In the genomic region with DNA sequence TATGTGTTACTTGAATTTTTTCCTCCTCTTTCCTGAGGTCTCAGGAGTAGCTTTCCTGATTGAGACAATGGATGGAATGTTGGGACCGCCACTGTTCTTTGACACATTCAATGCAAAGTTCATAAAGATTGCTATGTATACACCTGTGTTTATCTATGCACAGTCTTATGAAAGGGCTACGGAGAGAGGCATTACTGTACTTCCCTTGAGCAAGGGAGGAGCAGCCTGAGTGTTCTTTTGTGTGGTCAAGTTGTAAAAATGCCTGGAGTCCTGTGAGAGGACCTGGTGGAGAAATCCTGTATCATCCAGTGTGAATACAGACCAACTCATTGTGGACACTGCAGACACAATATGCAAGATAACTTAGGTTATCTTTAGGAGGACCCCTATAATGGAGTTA, we compare ENCODE assay signal across 9 cellular contexts. TPM values are rescaled to one million over a fixed set of nuclear protein-coding genes. Genes with fewer than 3 reads are reported as not detected.
A peak's percentile ranks its signal among the peaks of the same experiment; 100 is the strongest.
DNase-seq lines count a peak whose midpoint lies in the region; ATAC-seq, FAIRE-seq and TF ChIP-seq lines count a peak whose summit lies in the region.
"Had no signal": no experiment of that assay in that cellular context is flagged by ENCODE, and none has a peak within 500 bp of the region (broad histone marks: within the 10 kb centered on the region; RNA-seq: fewer than 3 reads in every experiment).

No MANE protein-coding gene starts in this region.

- ATAC-seq in right cardiac atrium (no peak), Right ventricle myocardium inferior (no peak), GM12878 (no peak), right lobe of liver (no peak), HG03565 (IDR thresholded peaks at IDR 0.05; ENCODE audit: unreplicated experiment) (no peak), HG02973 (IDR thresholded peaks at IDR 0.05; ENCODE audit: unreplicated experiment) (no peak)

- POLR2A ChIA-PET in GM12878 (lab: Charles Lee): no interaction called here

- H3K9me3 ChIP-seq in right cardiac atrium (ENCODE audit: control insufficient read depth, low read length) (no peaks in the 10 kb centered on the region), GM12878 (replicated peaks; ENCODE audit: control insufficient read depth, insufficient read depth, low read length) (no peaks in the 10 kb centered on the region), right lobe of liver (no peaks in the 10 kb centered on the region), vagina (no peaks in the 10 kb centered on the region)

- no peak overlapping the region for H3K27ac ChIP-seq in right cardiac atrium (ENCODE audit: low read length)
- H3K27ac ChIP-seq in GM12878 (ENCODE audit: control insufficient read depth, insufficient read depth): no peak overlapping the region
- no peak overlapping the region for H3K27ac ChIP-seq in right lobe of liver
- H3K27ac ChIP-seq in vagina: peak overlapping the region; percentile 94

- intact Hi-C loops in right cardiac atrium (cut with DNase I): loop anchor here in 3 of 4 donors (10.0 kb wide), 1 partner anchor 239 kb away; no protein-coding TSS in a partner anchor
- intact Hi-C loops in Right ventricle myocardium inferior (cut with DNase I): loop anchor here (2.0 to 10.0 kb wide), 2 partner anchors 109 to 335 kb away; no protein-coding TSS in a partner anchor
- intact Hi-C loops in GM12878 (cut with micrococcal nuclease; ENCODE audit: unreplicated experiment): loop anchor here (10.0 kb wide), 2 partner anchors 169 to 249 kb away; no protein-coding TSS in a partner anchor
- intact Hi-C loops in right lobe of liver (cut with DNase I): no loop called here
- intact Hi-C loops in vagina (cut with DNase I): loop anchor here (2.0 kb wide), 1 partner anchor 335 kb away; no protein-coding TSS in a partner anchor

- no peak for TF ChIP-seq RAD21 in GM12878 (IDR thresholded peaks at IDR 0.05; ENCODE audit: insufficient read depth, low read depth, low read length)

- H3K4me3 ChIP-seq in right cardiac atrium (ENCODE audit: low read length): peak overlapping the region; percentile 78
- no peak overlapping the region for H3K4me3 ChIP-seq in GM12878
- peak overlapping the region; percentile 8 to 92 (median 74) for H3K4me3 ChIP-seq in right lobe of liver
- peak overlapping the region; percentile 71 to 74 for H3K4me3 ChIP-seq in vagina

- CTCF ChIA-PET in GM12878 (lab: Yijun Ruan, JAX): interaction anchor here (3.0 kb wide), 2 partner anchors 9 to 411 kb away, joined by 29 to 39 read pairs; no protein-coding TSS in a partner anchor

- H4K20me1 ChIP-seq in GM12878 (ENCODE audit: control insufficient read depth, insufficient read depth): no peaks in the 10 kb centered on the region

- H3K4me1 ChIP-seq in right cardiac atrium (ENCODE audit: control insufficient read depth, insufficient read depth, low read length): peaks cover 3% of the 10 kb centered on the region
- H3K4me1 ChIP-seq in GM12878 (ENCODE audit: control insufficient read depth, insufficient read depth, low read length): peaks cover 5% of the 10 kb centered on the region; the same call in 1 of the 2 replicates
- no peaks in the 10 kb centered on the region for H3K4me1 ChIP-seq in right lobe of liver
- H3K4me1 ChIP-seq in vagina: peaks cover 13% of the 10 kb centered on the region

- H3K9ac ChIP-seq in GM12878 (ENCODE audit: control insufficient read depth, insufficient read depth, low read length): no peak overlapping the region

- H3K36me3 ChIP-seq in GM12878 (ENCODE audit: control insufficient read depth in 2 of 2, insufficient read depth in 2 of 2, low read length in 1 of 2) (no peaks in the 10 kb centered on the region), right lobe of liver (no peaks in the 10 kb centered on the region), vagina (no peaks in the 10 kb centered on the region)

- no peaks in the 10 kb centered on the region for H3K27me3 ChIP-seq in right cardiac atrium (ENCODE audit: control insufficient read depth, insufficient read depth)
- H3K27me3 ChIP-seq in GM12878 (replicated peaks in 1 of 2; ENCODE audit: control insufficient read depth in 2 of 2, insufficient read depth in 2 of 2, low read length in 1 of 2): peaks cover 2 to 6% of the 10 kb centered on the region in 2 experiments; a peak in 3 of 4 replicates
- no peaks in the 10 kb centered on the region for H3K27me3 ChIP-seq in right lobe of liver
- no peaks in the 10 kb centered on the region for H3K27me3 ChIP-seq in vagina

- TF ChIP-seq EP300 in GM12878 (IDR thresholded peaks at IDR 0.05; ENCODE audit: borderline replicate concordance in 1 of 2, control insufficient read depth in 1 of 2, low read depth in 2 of 2, low read length in 2 of 2): no peak

- in situ Hi-C loops in GM12878 (cut with MboI): loop anchor here (25.0 kb wide), 1 partner anchor 542 kb away; a partner anchor contains a TSS

- RAD21 ChIA-PET in GM12878 (lab: Charles Lee; ENCODE audit: unreplicated experiment): interaction anchor here (1.5 to 2.1 kb wide), 3 partner anchors 33 to 411 kb away, joined by 5 to 9 read pairs (median 8); no protein-coding TSS in a partner anchor

- 35% methylated on average over 2 of the region's 2 CpGs for WGBS in right cardiac atrium
- WGBS in GM12878 (ENCODE audit: insufficient coverage, insufficient replicate concordance, low lambda C conversion rate, missing lambda C conversion rate): 19% methylated on average over 2 of the region's 2 CpGs
- 37% methylated on average over 2 of the region's 2 CpGs for WGBS in right lobe of liver (ENCODE audit: insufficient coverage, low coverage, low lambda C conversion rate, missing lambda C conversion rate)

- 0 out of 2 replicates have a peak overlapping the region, but pooled peaks have one; percentile 9 for H3K4me2 ChIP-seq in GM12878 (ENCODE audit: control insufficient read depth, insufficient read depth)

- SMC1A ChIA-PET in GM12878 (lab: Charles Lee; ENCODE audit: uncharacterized antibody, unreplicated experiment): interaction anchor here (0.9 to 1.7 kb wide), 5 partner anchors 9 to 579 kb away, joined by 3 to 4 read pairs (median 3); no protein-coding TSS in a partner anchor

- H2AFZ ChIP-seq in GM12878 (ENCODE audit: control insufficient read depth, low read depth, low read length): no peak overlapping the region

- TF ChIP-seq POLR2A in GM12878 (IDR thresholded peaks at IDR 0.05; ENCODE audit: low read depth, low read length): no peak
- TF ChIP-seq POLR2A in right lobe of liver (IDR thresholded peaks at IDR 0.05): no peak
- no peak for TF ChIP-seq POLR2A in vagina (IDR thresholded peaks at IDR 0.05)

- no peak for DNase-seq in right cardiac atrium
- no peak for DNase-seq in Right ventricle myocardium inferior (ENCODE audit: missing footprints)
- no peak for DNase-seq in GM12878 (ENCODE audit: low read depth, low spot score)
- DNase-seq in right lobe of liver: no peak
- no peak for DNase-seq in vagina (ENCODE audit: extremely low spot score in 2 of 2)
- DNase-seq in stimulated activated CD4-positive, alpha-beta T cell treated with anti-CD3 and anti-CD28 coated beads, Interleukin-15, amount 100 ng/mL, for 24 hours: no peak

- no peaks in the 10 kb centered on the region for H3K79me2 ChIP-seq in GM12878 (ENCODE audit: control insufficient read depth, insufficient read depth, low read length)

- TF ChIP-seq CTCF in GM12878 (IDR thresholded peaks at IDR 0.05 in 2 of 3, conservative IDR thresholded peaks at IDR 0.05 in 1 of 3; ENCODE audit: control insufficient read depth in 2 of 3, extremely low read depth in 1 of 3, insufficient read depth in 1 of 3, low read depth in 3 of 3, low read length in 3 of 3): no peak
- no peak for TF ChIP-seq CTCF in right lobe of liver (IDR thresholded peaks at IDR 0.05)
- TF ChIP-seq CTCF in vagina (IDR thresholded peaks at IDR 0.05): no peak

- FAIRE-seq in GM12878 (lab: Jason Lieb, UNC): no peak
- FAIRE-seq: endometrium had no signal

- no TSS peak for BruUV-seq in GM12878 (replicated peaks; lab: Mats Ljungman, UMichigan)

TF ChIP-seq in GM12878, 131 proteins besides CTCF, POLR2A, EP300 and RAD21 (continues in another document):
- TF ChIP-seq ZNF622 (IDR thresholded peaks at IDR 0.05) (no peak), ZNF274 (IDR thresholded peaks at IDR 0.05; ENCODE audit: insufficient read depth, insufficient read length) (no peak), BACH1 (IDR thresholded peaks at IDR 0.05; ENCODE audit: borderline replicate concordance) (no peak), HDGF (IDR thresholded peaks at IDR 0.05) (no peak)

RNA-seq across cellular contexts. Expression of a gene that starts 1.2 kb away (rescaled TPM):
- total RNA-seq in right cardiac atrium (1 to 10 TPM; 3.7 to 5.5 (median 5.3) TPM), Right ventricle myocardium inferior (2.2 TPM), GM12878 (2014; rRNA removed) (0.17 and 0.38 TPM in 2 replicates), GM12878 (2014; rRNA removed; fragmentation: Illumina TruSeq; extraction: Trizol) (0.31 and 0.46 TPM in 2 replicates), GM12878 (2021) (0.85 and 0.96 TPM in 2 replicates), right lobe of liver (1 to 10 TPM; 1.3 to 5.0 (median 3.0) TPM), vagina (7.4 TPM)
- polyA plus RNA-seq in right cardiac atrium (1.7 TPM), GM12878 (2011; rRNA removed) (0.26 and 0.49 TPM in 2 replicates), GM12878 (2014; fragmentation: Illumina TruSeq; extraction: Trizol) (0.43 and 0.51 TPM in 2 replicates), GM12878 (2014; fragmentation: Nextera tagmentation; extraction: Ambion mirVana) (under 1 TPM; 0.16 to 0.56 TPM), GM12878 (2014; rRNA removed) (0.33 and 0.80 TPM in 2 replicates), GM12878 (2016; fragmentation: Nextera tagmentation; extraction: Ambion mirVana) (under 1 TPM; 0.54 to 0.58 TPM)
- total RNA-seq in GM12878 (2013; cell fraction: nucleolus; rRNA removed): 13.6 and 14.3 TPM in 2 replicates
- polyA plus RNA-seq in GM12878 (2011; ENCODE audit: low read depth): 0.16 TPM
- 0.25 TPM in 2 replicates for polyA plus RNA-seq in GM12878 (2011; cell fraction: cytosol; rRNA removed)
- polyA plus RNA-seq in GM12878 (2011; cell fraction: nucleus; rRNA removed): 0.51 and 0.72 TPM in 2 replicates
- 0.47 and 0.81 TPM in 2 replicates for polyA plus RNA-seq in GM12878 (2012)
- 0.72 and 1.5 TPM in 2 replicates for polyA minus RNA-seq in GM12878 (2011; rRNA and poly(A)+ RNA removed)
- polyA minus RNA-seq in GM12878 (2011; cell fraction: cytosol; rRNA and poly(A)+ RNA removed): 0.21 and 0.27 TPM in 2 replicates
- 0.73 and 1.5 TPM in 2 replicates for polyA minus RNA-seq in GM12878 (2011; cell fraction: nucleus; rRNA and poly(A)+ RNA removed)

Comparison
In these comparisons a context has a peak if more than half of its experiments do, and no peak if none do; other contexts are left out.
1. intact Hi-C loops: an anchor here in right cardiac atrium (10.0 kb wide), Right ventricle myocardium inferior (2.0 to 10.0 kb wide), GM12878 (10.0 kb wide) and vagina (2.0 kb wide); none called in right lobe of liver.